In genomic region chr12:16568873-16569272, GRCh38 we compare ENCODE assay signal across 20 cellular contexts. TPM values are rescaled to one million over a fixed set of nuclear protein-coding genes. Genes with fewer than 3 reads are reported as not detected.
DNase-seq lines count a peak whose midpoint lies in the region; ATAC-seq lines count a peak whose summit lies in the region.
"Had no signal": no experiment of that assay in that cellular context is flagged by ENCODE, and none has a peak within 500 bp of the region (broad histone marks: within the 10 kb centered on the region; RNA-seq: fewer than 3 reads in every experiment).

No MANE protein-coding gene starts in this region.

- no peak overlapping the region for H2BK120ac ChIP-seq in mesendoderm (ENCODE audit: low read depth, low read length)

- H3K4me3 Mint-ChIP-seq in T-helper 17 cell = no peak overlapping the region
- H3K4me3 Mint-ChIP-seq: activated naive CD8-positive, alpha-beta T cell treated with anti-CD3 and anti-CD28 coated beads, Interleukin-2, amount 10 ng/mL, durations not matched to agents 7 days and 5 days; central memory CD8-positive, alpha-beta T cell had no signal

- no peak overlapping the region for H3K23ac ChIP-seq in mesendoderm (ENCODE audit: low read length)

- no peaks in the 10 kb centered on the region for H3K4me1 Mint-ChIP-seq in T-helper 17 cell
- H3K4me1 Mint-ChIP-seq: activated naive CD8-positive, alpha-beta T cell treated with anti-CD3 and anti-CD28 coated beads, Interleukin-2, amount 10 ng/mL, durations not matched to agents 7 days and 5 days; central memory CD8-positive, alpha-beta T cell had no signal

- H3K27ac Mint-ChIP-seq in T-helper 17 cell = no peak overlapping the region
- H3K27ac Mint-ChIP-seq: activated naive CD8-positive, alpha-beta T cell treated with anti-CD3 and anti-CD28 coated beads, Interleukin-2, amount 10 ng/mL, durations not matched to agents 7 days and 5 days had no signal

- H3K4me2 ChIP-seq in mesendoderm (ENCODE audit: low read length) = no peak overlapping the region

- H3K27me3 ChIP-seq in mesendoderm (ENCODE audit: insufficient read depth, low read length, poor library complexity) = no peaks in the 10 kb centered on the region
- H3K27me3 ChIP-seq: pancreas, spleen had no signal

- no peak overlapping the region for H2BK15ac ChIP-seq in mesendoderm (replicated peaks; ENCODE audit: low read depth)

- no peak overlapping the region for H3K4me3 ChIP-seq in mesendoderm (ENCODE audit: low read length)
- H3K4me3 ChIP-seq: pancreas, spleen had no signal

- no peak overlapping the region for H3K4ac ChIP-seq in mesendoderm (ENCODE audit: low read depth, low read length)

- DNase-seq in HT1080 (ENCODE audit: low read depth) (peak; percentile 1), mesendoderm (peak; percentile 18), GDM1 (lab: John Stamatoyannopoulos, UW) (no peak), T-helper 17 cell (no peak), putamen (ENCODE audit: low spot score) (no peak), iPS-NIHi7 (ENCODE audit: extremely low spot score) (no peak)
- DNase-seq: activated CD4-positive, alpha-beta T cell treated with anti-CD3 and anti-CD28 coated beads for 1 hour; activated naive CD8-positive, alpha-beta T cell treated with anti-CD3 and anti-CD28 coated beads, Interleukin-2, amount 10 ng/mL, durations not matched to agents 7 days and 5 days; activated T-cell treated with anti-CD3 and anti-CD28 coated beads for 4 hours; GOT3; head of caudate nucleus; left cardiac atrium; NCI-H1092 treated with DMSO at 0.1 percent for 48 hours; NCI-H526 treated with DMSO at 0.1 percent for 48 hours; pancreas; spleen had no signal

- no CpG with 5 or more reads among the region's 1 CpG for WGBS in mesendoderm (ENCODE audit: extremely low coverage, insufficient coverage, low lambda C conversion rate)

- peak; percentile 57 for ATAC-seq in GM18907 (IDR thresholded peaks at IDR 0.05; ENCODE audit: unreplicated experiment)
- ATAC-seq in HG02623 (IDR thresholded peaks at IDR 0.05; ENCODE audit: unreplicated experiment) = peak; percentile 69
- ATAC-seq in T-helper 17 cell = no peak
- ATAC-seq: left cardiac atrium, pancreas had no signal

- no peak overlapping the region for H3K9ac ChIP-seq in mesendoderm (ENCODE audit: low read length)

- no peaks in the 10 kb centered on the region for H3K36me3 Mint-ChIP-seq in T-helper 17 cell (ENCODE audit: low read depth)
- H3K36me3 Mint-ChIP-seq: activated naive CD8-positive, alpha-beta T cell treated with anti-CD3 and anti-CD28 coated beads, Interleukin-2, amount 10 ng/mL, durations not matched to agents 7 days and 5 days had no signal

- H3K18ac ChIP-seq in mesendoderm (ENCODE audit: low read length) = no peak overlapping the region

- no peaks in the 10 kb centered on the region for H3K4me1 ChIP-seq in mesendoderm (ENCODE audit: control insufficient read depth, low read depth, low read length)
- H3K4me1 ChIP-seq: pancreas, spleen had no signal

- no peaks in the 10 kb centered on the region for H3K36me3 ChIP-seq in mesendoderm (ENCODE audit: control insufficient read depth, insufficient read depth, low read length)
- H3K36me3 ChIP-seq: pancreas, spleen had no signal

- no peaks in the 10 kb centered on the region for H3K9me3 ChIP-seq in T-helper 17 cell (ENCODE audit: control insufficient read depth, low read length, poor library complexity, severe bottlenecking)
- H3K9me3 ChIP-seq: pancreas, spleen had no signal

- H3K56ac ChIP-seq in mesendoderm (ENCODE audit: low read length) = no peak overlapping the region

- H3K79me1 ChIP-seq in mesendoderm (ENCODE audit: low read length) = no peaks in the 10 kb centered on the region

- H4K8ac ChIP-seq in mesendoderm (ENCODE audit: low read depth, low read length) = no peak overlapping the region

- H2AK5ac ChIP-seq in mesendoderm (ENCODE audit: low read length) = no peak overlapping the region

- H4K5ac ChIP-seq in mesendoderm (ENCODE audit: low read length) = no peak overlapping the region

- no peaks in the 10 kb centered on the region for H3K79me2 ChIP-seq in mesendoderm (ENCODE audit: control insufficient read depth, insufficient read depth, low read length)

- H2BK5ac ChIP-seq in mesendoderm (ENCODE audit: low read length) = no peak overlapping the region

- H3K27me3 Mint-ChIP-seq in T-helper 17 cell = no peaks in the 10 kb centered on the region
- H3K27me3 Mint-ChIP-seq: activated naive CD8-positive, alpha-beta T cell treated with anti-CD3 and anti-CD28 coated beads, Interleukin-2, amount 10 ng/mL, durations not matched to agents 7 days and 5 days; central memory CD8-positive, alpha-beta T cell had no signal

- no peak overlapping the region for H3K27ac ChIP-seq in mesendoderm (ENCODE audit: low read depth, low read length)
- H3K27ac ChIP-seq: pancreas, spleen had no signal

RNA-seq across cellular contexts. Expression of gene LMO3, which starts 37.1 kb away (rescaled TPM):
- not detected in 2 replicates for total RNA-seq in HT1080 (2014; rRNA removed; shearing (Covaris generic))
- 0.66 TPM in 1 of 2 replicates, not detected in the other for polyA plus RNA-seq in HT1080 (2015; cell fraction: cytosol; rRNA removed)
- 0.25 TPM in 1 of 2 replicates, not detected in the other for polyA plus RNA-seq in HT1080 (2015; cell fraction: nucleus; rRNA removed)
- polyA plus RNA-seq in mesendoderm (2013, experiment 1 of 2) = 0.67 TPM
- 0.67 TPM for polyA plus RNA-seq in mesendoderm (2013, experiment 2 of 2)
- total RNA-seq in T-helper 17 cell = not detected
- total RNA-seq: activated naive CD8-positive, alpha-beta T cell treated with anti-CD3 and anti-CD28 coated beads, Interleukin-2, amount 10 ng/mL, durations not matched to agents 7 days and 5 days; T-helper 1 cell treated with Interleukin-12 subunit alpha and Interleukin-12 subunit beta and Interleukin-4 antibody, amounts not matched to agents 30 ng/mL and 1 ng/mL, for 36 hours had no signal

Comparison
In these comparisons a context has a peak if more than half of its experiments do, and no peak if none do; other contexts are left out.
1. DNase-seq: peak in HT1080 (single experiment) and mesendoderm (single experiment); none in GDM1 (single experiment), T-helper 17 cell (0 of 3), putamen (single experiment) and iPS-NIHi7 (single experiment).